24 cellular contexts compared by ENCODE assay signal in the genomic region with DNA sequence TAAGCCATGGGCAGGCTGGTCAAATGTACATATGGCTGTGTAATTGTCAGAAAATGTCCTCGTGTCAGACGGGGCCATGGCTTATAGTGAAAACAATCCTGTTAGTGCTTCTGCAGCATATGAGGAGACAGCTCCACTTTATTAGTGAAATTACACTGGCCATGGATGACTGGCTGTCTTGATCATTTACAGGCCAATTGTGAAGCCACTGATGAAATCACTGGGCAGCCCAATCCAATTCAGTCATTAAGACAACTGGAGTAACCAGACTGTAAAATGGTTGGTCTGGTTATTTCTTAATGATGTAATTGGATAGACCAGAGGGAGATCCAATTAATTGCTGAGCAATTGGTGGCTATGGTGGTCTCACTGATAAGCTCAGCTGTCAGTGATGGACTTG.
"Had no signal": no experiment of that assay in that cellular context is flagged by ENCODE, and none has a peak within 500 bp of the region (broad histone marks: within the 10 kb centered on the region; RNA-seq: fewer than 3 reads in every experiment).

No MANE protein-coding gene starts in this region.

- H3K36me3 ChIP-seq: colonic mucosa, esophagus muscularis mucosa, gastroesophageal sphincter, heart left ventricle, lower lobe of right lung, pancreas, right atrium auricular region, stomach, thyroid gland had no signal

- ATAC-seq: foreskin keratinocyte; gastroesophageal sphincter; heart left ventricle; left colon; left ventricle myocardium superior; lower lobe of right lung; naive thymus-derived CD8-positive, alpha-beta T cell; pancreas; sciatic nerve; stimulated activated effector memory CD8-positive, alpha-beta T cell treated with anti-CD3 and anti-CD28 coated beads, Interleukin-12 subunit alpha, Interleukin-12 subunit beta, amount 100 ng/mL, for 72 hours had no signal

- H3K9me3 ChIP-seq: colonic mucosa, esophagus muscularis mucosa, gastroesophageal sphincter, heart left ventricle, lower lobe of right lung, pancreas, right atrium auricular region, stomach, thyroid gland had no signal

- H3K4me1 ChIP-seq: colonic mucosa, esophagus muscularis mucosa, foreskin keratinocyte, gastroesophageal sphincter, heart left ventricle, lower lobe of right lung, pancreas, right atrium auricular region, thyroid gland had no signal

- H3K4me3 ChIP-seq: colonic mucosa, esophagus muscularis mucosa, gastroesophageal sphincter, heart left ventricle, lower lobe of right lung, pancreas, right atrium auricular region, smooth muscle cell, stomach, thyroid gland had no signal

- H3K27me3 ChIP-seq: colonic mucosa, esophagus muscularis mucosa, foreskin keratinocyte, gastroesophageal sphincter, heart left ventricle, pancreas, right atrium auricular region, stomach, thyroid gland had no signal

- DNase-seq: colonic mucosa; effector CD8-positive, alpha-beta T cell; endodermal cell; foreskin keratinocyte; heart left ventricle; hippocampal formation; left colon; left ventricle myocardium superior; lower lobe of right lung; naive thymus-derived CD8-positive, alpha-beta T cell; occipital lobe; pancreas; stimulated activated CD4-positive, alpha-beta T cell treated with anti-CD3 and anti-CD28 coated beads, Interleukin-2, amount 100 ng/mL, for 24 hours; stimulated activated CD4-positive, alpha-beta T cell treated with anti-CD3 and anti-CD28 coated beads, Interleukin-4, amount 100 ng/mL, for 24 hours; stimulated activated naive CD4-positive, alpha-beta T cell treated with Interleukin-2 at 50 U/mL for 16 hours; stomach; thyroid gland; trophoblast cell had no signal
